Comparison of ENCODE assay signal across 22 cellular contexts in genomic region chr13:102703721-102704035, GRCh38. TPM values are rescaled to one million over a fixed set of nuclear protein-coding genes. Genes with fewer than 3 reads are reported as not detected.
DNase-seq lines count a peak whose midpoint lies in the region; ATAC-seq and TF ChIP-seq lines count a peak whose summit lies in the region.
"Had no signal": no experiment of that assay in that cellular context is flagged by ENCODE, and none has a peak within 500 bp of the region (broad histone marks: within the 10 kb centered on the region; RNA-seq: fewer than 3 reads in every experiment).

No MANE protein-coding gene starts in this region.

- H3K27ac ChIP-seq in GM23338 (ENCODE audit: low read depth) (no peak overlapping the region), MM.1S (ENCODE audit: low read length) (no peak overlapping the region)
- H3K27ac ChIP-seq: HL-60 had no signal

- H2AFZ ChIP-seq in GM23338 (peak overlapping the region; percentile 94; the same call in 1 of the 2 replicates), MM.1S (ENCODE audit: low read length) (no peak overlapping the region)

- no peak overlapping the region for H3K4me2 ChIP-seq in GM23338
- H3K4me2 ChIP-seq in MM.1S (ENCODE audit: low read depth, low read length), result no peak overlapping the region

- H3K9ac ChIP-seq in MM.1S (ENCODE audit: low read length), result no peak overlapping the region

- H3K9me3 Mint-ChIP-seq in GM23338, result no peaks in the 10 kb centered on the region
- H3K9me3 Mint-ChIP-seq in chondrocyte (ENCODE audit: low read depth), result peaks cover 1% of the 10 kb centered on the region
- peaks cover 2% of the 10 kb centered on the region for H3K9me3 Mint-ChIP-seq in mesothelial cell of epicardium
- H3K9me3 Mint-ChIP-seq in type B pancreatic cell, result peaks cover 6% of the 10 kb centered on the region

- H3K4me1 ChIP-seq in GM23338 (ENCODE audit: insufficient read depth) (no peaks in the 10 kb centered on the region; the same call in 1 of the 2 replicates), MM.1S (ENCODE audit: low read length) (no peaks in the 10 kb centered on the region)

- H3K27me3 Mint-ChIP-seq in GM23338 (ENCODE audit: insufficient read depth, low read depth, poor library complexity) (no peaks in the 10 kb centered on the region), chondrocyte (ENCODE audit: low read depth) (no peaks in the 10 kb centered on the region), mesothelial cell of epicardium (ENCODE audit: low read depth) (no peaks in the 10 kb centered on the region), type B pancreatic cell (no peaks in the 10 kb centered on the region)

- no peak for ATAC-seq in GM23338
- ATAC-seq: GM12878 had no signal

- H3K4me3 ChIP-seq in GM23338 (no peak overlapping the region), MM.1S (ENCODE audit: low read length) (no peak overlapping the region)
- H3K4me3 ChIP-seq: GM12878 had no signal

- DNase-seq in GM23338 (ENCODE audit: low spot score) (no peak), chondrocyte (ENCODE audit: low spot score) (no peak), mesothelial cell of epicardium (ENCODE audit: low spot score in 2 of 2, unreplicated experiment in 2 of 2) (no peak), type B pancreatic cell (ENCODE audit: extremely low spot score, unreplicated experiment) (no peak), middle frontal gyrus (ENCODE audit: extremely low spot score, low spot score) (no peak), NOMO-1 treated with dmso at 0.1 percent for 144 hours (lab: John Stamatoyannopoulos, UW; ENCODE audit: unreplicated experiment) (no peak), MM.1S (no peak)
- DNase-seq: ACHN; CD4-positive, CD25-positive, alpha-beta regulatory T cell; DMS79; HCEC 1CT; KG1; NCI-H1105; NCI-H187 treated with DMSO at 0.1 percent for 48 hours; NCI-H2171 treated with DMSO at 0.1 percent for 48 hours; NCI-H774; SHP77 had no signal

- no peaks in the 10 kb centered on the region for H3K36me3 Mint-ChIP-seq in GM23338 (ENCODE audit: low read depth)
- H3K36me3 Mint-ChIP-seq in chondrocyte (ENCODE audit: low read depth), result no peaks in the 10 kb centered on the region
- no peaks in the 10 kb centered on the region for H3K36me3 Mint-ChIP-seq in mesothelial cell of epicardium
- no peaks in the 10 kb centered on the region for H3K36me3 Mint-ChIP-seq in type B pancreatic cell
- H3K36me3 Mint-ChIP-seq: CD4-positive, CD25-positive, alpha-beta regulatory T cell had no signal

- H3K9me3 ChIP-seq in MM.1S (replicated peaks; ENCODE audit: insufficient read depth, low read length), result no peaks in the 10 kb centered on the region

- H3K4me1 Mint-ChIP-seq in GM23338, result peaks cover 4% of the 10 kb centered on the region; the same call in 2 of the 3 replicates
- peaks cover 70% of the 10 kb centered on the region for H3K4me1 Mint-ChIP-seq in chondrocyte (ENCODE audit: low read depth)
- H3K4me1 Mint-ChIP-seq in mesothelial cell of epicardium, result peaks cover 66% of the 10 kb centered on the region
- H3K4me1 Mint-ChIP-seq in type B pancreatic cell (ENCODE audit: unreplicated experiment), result peaks cover 33% of the 10 kb centered on the region
- H3K4me1 Mint-ChIP-seq: CD4-positive, CD25-positive, alpha-beta regulatory T cell had no signal

- H3F3A ChIP-seq in GM23338 (replicated peaks; ENCODE audit: low read depth), result no peaks in the 10 kb centered on the region
- H3F3A ChIP-seq in MM.1S (ENCODE audit: insufficient read depth, low read length), result no peaks in the 10 kb centered on the region

- no peak overlapping the region for H3K4me3 Mint-ChIP-seq in GM23338
- H3K4me3 Mint-ChIP-seq in chondrocyte (ENCODE audit: unreplicated experiment), result no peak overlapping the region
- no peak overlapping the region for H3K4me3 Mint-ChIP-seq in mesothelial cell of epicardium
- peak overlapping the region; percentile 54 for H3K4me3 Mint-ChIP-seq in type B pancreatic cell
- H3K4me3 Mint-ChIP-seq: CD4-positive, CD25-positive, alpha-beta regulatory T cell had no signal

- H3K27me3 ChIP-seq in GM23338 (ENCODE audit: insufficient read depth) (no peaks in the 10 kb centered on the region), MM.1S (replicated peaks; ENCODE audit: insufficient read depth, low read length) (no peaks in the 10 kb centered on the region)

- TF ChIP-seq CTCF in GM23338 (conservative IDR thresholded peaks at IDR 0.05; ENCODE audit: low read depth in 2 of 2) (no peak), chondrocyte (IDR thresholded peaks at IDR 0.05) (no peak), mesothelial cell of epicardium (IDR thresholded peaks at IDR 0.05; ENCODE audit: unreplicated experiment) (no peak), type B pancreatic cell (conservative IDR thresholded peaks at IDR 0.05) (no peak), MM.1S (IDR thresholded peaks at IDR 0.05; ENCODE audit: low read length) (no peak)

- H3K9me2 ChIP-seq in GM23338 (ENCODE audit: insufficient read depth) (no peaks in the 10 kb centered on the region), MM.1S (replicated peaks; ENCODE audit: insufficient read depth, low read length) (no peaks in the 10 kb centered on the region)

- H3K27ac Mint-ChIP-seq in GM23338, result no peak overlapping the region
- H3K27ac Mint-ChIP-seq in chondrocyte (ENCODE audit: unreplicated experiment), result peak overlapping the region; percentile 82
- H3K27ac Mint-ChIP-seq in mesothelial cell of epicardium, result peak overlapping the region; percentile 89
- peak overlapping the region; percentile 84 for H3K27ac Mint-ChIP-seq in type B pancreatic cell
- H3K27ac Mint-ChIP-seq: CD4-positive, CD25-positive, alpha-beta regulatory T cell had no signal

- H4K20me1 ChIP-seq in GM23338 (replicated peaks; ENCODE audit: insufficient read depth) (no peaks in the 10 kb centered on the region), MM.1S (ENCODE audit: insufficient read depth, low read length) (no peaks in the 10 kb centered on the region)

- no peaks in the 10 kb centered on the region for H3K79me2 ChIP-seq in GM23338 (replicated peaks; ENCODE audit: insufficient read depth)
- H3K79me2 ChIP-seq in MM.1S (ENCODE audit: low read length), result no peaks in the 10 kb centered on the region

- H3K36me3 ChIP-seq in GM23338 (ENCODE audit: insufficient read depth) (no peaks in the 10 kb centered on the region), MM.1S (replicated peaks; ENCODE audit: insufficient read depth, low read length) (no peaks in the 10 kb centered on the region)

TF ChIP-seq in GM23338, 12 proteins besides CTCF, POLR2A, EP300 and RAD21 (continues in another document):
- TF ChIP-seq ZNF331 (CRISPR knock-in tag; IDR thresholded peaks at IDR 0.05; ENCODE audit: low read depth) (no peak), NANOG (IDR thresholded peaks at IDR 0.05; ENCODE audit: borderline replicate concordance) (no peak), JUNB (IDR thresholded peaks at IDR 0.05; ENCODE audit: unreplicated experiment) (no peak), EZH2 (IDR thresholded peaks at IDR 0.05; ENCODE audit: low read depth, unreplicated experiment) (no peak), ETS1 (IDR thresholded peaks at IDR 0.05) (no peak), EZH2phosphoT487 (IDR thresholded peaks at IDR 0.05; ENCODE audit: unreplicated experiment) (no peak), CREB1 (CRISPR knock-in tag; IDR thresholded peaks at IDR 0.05; ENCODE audit: low read depth) (no peak), POLR2AphosphoS5 (IDR thresholded peaks at IDR 0.05; ENCODE audit: low read depth) (no peak), ZNF114 (CRISPR knock-in tag; IDR thresholded peaks at IDR 0.05) (no peak), STAT1 (IDR thresholded peaks at IDR 0.05; ENCODE audit: unreplicated experiment) (no peak)

RNA-seq across cellular contexts. Expression of gene METTL21C, which starts 8.8 kb away (rescaled TPM):
- not detected in 2 replicates for total RNA-seq in GM23338 (2014; rRNA removed; shearing (Covaris generic))
- not detected in 2 replicates for polyA plus RNA-seq in GM23338 (2016; fragmentation: Nextera tagmentation; extraction: Ambion mirVana)
- total RNA-seq in chondrocyte, result not detected in 3 replicates
- total RNA-seq in mesothelial cell of epicardium, result not detected in 3 replicates
- not detected in 2 replicates for total RNA-seq in type B pancreatic cell (ENCODE audit: low replicate concordance)
- total RNA-seq: CD4-positive, CD25-positive, alpha-beta regulatory T cell; G401; M059J; NCI-H460 had no signal
- polyA plus RNA-seq: CD4-positive, CD25-positive, alpha-beta regulatory T cell; GM12878 had no signal
